Comparison of ENCODE assay signal across 14 cellular contexts in the genomic region with DNA sequence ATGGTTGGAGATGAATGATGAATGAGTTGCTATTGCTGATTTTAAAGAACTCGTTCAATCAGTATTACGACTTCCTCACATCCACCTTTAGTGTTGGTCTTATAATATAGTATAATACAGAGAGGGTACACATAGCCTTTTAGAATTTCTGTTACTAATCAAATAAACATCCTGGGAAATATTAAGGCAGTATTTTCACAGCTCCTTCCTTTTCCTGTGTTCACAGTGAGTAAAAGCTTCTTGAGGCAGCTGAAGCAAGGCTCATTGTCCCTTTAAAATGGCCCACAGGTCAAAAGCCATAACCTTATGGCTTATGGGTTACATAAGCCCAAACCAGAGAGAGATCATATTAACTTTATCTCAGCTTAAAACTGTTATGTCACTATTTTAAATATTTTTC. TPM values are rescaled to one million over a fixed set of nuclear protein-coding genes. Genes with fewer than 3 reads are reported as not detected.
"Had no signal": no experiment of that assay in that cellular context is flagged by ENCODE, and none has a peak within 500 bp of the region (broad histone marks: within the 10 kb centered on the region; RNA-seq: fewer than 3 reads in every experiment).

No MANE protein-coding gene starts in this region.

- H3K36me3 Mint-ChIP-seq: WTC11 had no signal

- H3K4me3 Mint-ChIP-seq: WTC11 had no signal

- DNase-seq: activated CD4-positive, alpha-beta T cell treated with anti-CD3 and anti-CD28 coated beads, Interleukin-2, amount 50 U/mL, for 4 hours; activated CD8-positive, alpha-beta memory T cell treated with anti-CD3 and anti-CD28 coated beads, Interleukin-2, amount 50 U/mL, for 48 hours; adrenal gland; caudate nucleus; colonic mucosa; effector CD4-positive, alpha-beta T cell; left lung; mesenchymal stem cell; retina; stimulated activated CD4-positive, alpha-beta T cell treated with anti-CD3 and anti-CD28 coated beads, Interleukin-15, amount 100 ng/mL, for 24 hours; substantia nigra; T-helper 1 cell; transverse colon had no signal

- H3K27ac Mint-ChIP-seq: WTC11 had no signal

- H3K9me3 Mint-ChIP-seq: WTC11 had no signal

- ATAC-seq: left lung, WTC11 had no signal

RNA-seq across cellular contexts. Expression of a gene that starts 1.3 kb away (rescaled TPM):
- total RNA-seq: WTC11 had no signal
